ENCODE assay signal across 8 cellular contexts in genomic region chr17:77420804-77421634, GRCh38.
DNase-seq lines count a peak whose midpoint lies in the region; ATAC-seq and TF ChIP-seq lines count a peak whose summit lies in the region.

No MANE protein-coding gene starts in this region.

- ATAC-seq in T-helper 17 cell (peak; percentile 75), HG03442 (IDR thresholded peaks at IDR 0.05; ENCODE audit: unreplicated experiment) (no peak)

- H3K36me3 Mint-ChIP-seq in T-helper 17 cell (ENCODE audit: low read depth) (no peaks in the 10 kb centered on the region), chondrocyte (ENCODE audit: low read depth) (no peaks in the 10 kb centered on the region)

- peaks cover 32% of the 10 kb centered on the region for H3K4me1 Mint-ChIP-seq in T-helper 17 cell
- peaks cover 59% of the 10 kb centered on the region for H3K4me1 Mint-ChIP-seq in chondrocyte (ENCODE audit: low read depth)

- peak overlapping the region; percentile 84 for H3K4me3 Mint-ChIP-seq in T-helper 17 cell
- H3K4me3 Mint-ChIP-seq in chondrocyte (ENCODE audit: unreplicated experiment) = no peak overlapping the region

- DNase-seq in ELF-1 (ENCODE audit: low read depth, low spot score) = peak; percentile 76
- DNase-seq in NCI-H1436 (lab: John Stamatoyannopoulos, UW) = peak; percentile 93
- peak; percentile 44 to 56 (median 49) for DNase-seq in T-helper 17 cell
- DNase-seq in chondrocyte (ENCODE audit: low spot score) = no peak
- peak; percentile 48 for DNase-seq in mucosa of gallbladder (ENCODE audit: low spot score)
- no peak for DNase-seq in Ammon's horn (ENCODE audit: low spot score)
- DNase-seq in LoVo (ENCODE audit: low spot score) = no peak

- no peaks in the 10 kb centered on the region for H3K27me3 Mint-ChIP-seq in T-helper 17 cell
- no peaks in the 10 kb centered on the region for H3K27me3 Mint-ChIP-seq in chondrocyte (ENCODE audit: low read depth)

- H3K27ac Mint-ChIP-seq in T-helper 17 cell (peak overlapping the region; percentile 92), chondrocyte (ENCODE audit: unreplicated experiment) (peak overlapping the region; percentile 88)

- H3K9me3 ChIP-seq in T-helper 17 cell (ENCODE audit: control insufficient read depth, low read length, poor library complexity, severe bottlenecking) = no peaks in the 10 kb centered on the region

- no peaks in the 10 kb centered on the region for H3K9me3 Mint-ChIP-seq in chondrocyte (ENCODE audit: low read depth)

- no peak for TF ChIP-seq CTCF in chondrocyte (IDR thresholded peaks at IDR 0.05)

Comparison
In these comparisons a context has a peak if more than half of its experiments do, and no peak if none do; other contexts are left out.
1. DNase-seq: peak in ELF-1 (single experiment), NCI-H1436 (single experiment), T-helper 17 cell (3 of 3) and mucosa of gallbladder (single experiment); none in chondrocyte (single experiment), Ammon's horn (single experiment) and LoVo (single experiment).